Comparison of ENCODE assay signal across 9 cellular contexts in genomic region chr2:112692914-112693313, GRCh38. TPM values are rescaled to one million over a fixed set of nuclear protein-coding genes. Genes with fewer than 3 reads are reported as not detected.
DNase-seq lines count a peak whose midpoint lies in the region; ATAC-seq and TF ChIP-seq lines count a peak whose summit lies in the region.
"Had no signal": no experiment of that assay in that cellular context is flagged by ENCODE, and none has a peak within 500 bp of the region (broad histone marks: within the 10 kb centered on the region; RNA-seq: fewer than 3 reads in every experiment).

No MANE protein-coding gene starts in this region.

- DNase-seq in Daoy (ENCODE audit: low read depth): peak; percentile 38
- DNase-seq in PC-3: no peak
- peak; percentile 76 for DNase-seq in mammary epithelial cell
- no peak for DNase-seq in spleen
- DNase-seq in NCI-H524 treated with DMSO at 0.1 percent for 48 hours (lab: John Stamatoyannopoulos, UW): no peak
- no peak for DNase-seq in effector CD4-positive, alpha-beta T cell
- DNase-seq in EL: no peak
- DNase-seq: hippocampal formation had no signal

- dilution Hi-C loops in mammary epithelial cell (cut with HindIII; ENCODE audit: low sequenced_read_pairs): loop anchor here (5.0 kb wide), 1 partner anchor 46 kb away; the partner anchor contains the start of gene SLC20A1

- 0% methylated on average over 1 of the region's 1 CpG for WGBS in mammary epithelial cell (ENCODE audit: low coverage, missing lambda C conversion rate)
- 81 to 100% (median 94%) methylated on average over 1 of the region's 1 CpG for WGBS in spleen, 5 donors

- H3K4me1 ChIP-seq in PC-3 (ENCODE audit: insufficient read depth, low read length) (peaks cover 45% of the 10 kb centered on the region), mammary epithelial cell (ENCODE audit: insufficient read depth, low read length) (peaks cover 34% of the 10 kb centered on the region), spleen (peaks cover 8 to 45% (median 28%) of the 10 kb centered on the region in 6 donors)

- no peaks in the 10 kb centered on the region for H3F3A ChIP-seq in PC-3 (ENCODE audit: low read length, unreplicated experiment)

- H3K9me2 ChIP-seq in PC-3 (replicated peaks; ENCODE audit: low read length): no peaks in the 10 kb centered on the region

- no peaks in the 10 kb centered on the region for H3K79me2 ChIP-seq in PC-3 (ENCODE audit: low read length)
- no peaks in the 10 kb centered on the region for H3K79me2 ChIP-seq in mammary epithelial cell (ENCODE audit: insufficient read depth, low read length)

- H3K9me3 ChIP-seq in PC-3 (ENCODE audit: low read length) (no peaks in the 10 kb centered on the region), mammary epithelial cell (replicated peaks; ENCODE audit: insufficient read depth, low read length) (no peaks in the 10 kb centered on the region), spleen (no peaks in the 10 kb centered on the region)

- POLR2A ChIA-PET in PC-3 (lab: Charles Lee; ENCODE audit: unreplicated experiment): interaction anchor here (0.9 to 1.0 kb wide), 2 partner anchors 33 to 47 kb away, joined by 3 to 5 read pairs; partner anchors contain the start of gene SLC20A1

- H3K27ac ChIP-seq in PC-3 (ENCODE audit: low read length): peak overlapping the region; percentile 66
- H3K27ac ChIP-seq in mammary epithelial cell (ENCODE audit: insufficient read depth, low read depth, low read length): peak overlapping the region; percentile 97
- peak overlapping the region in 5 of 8 donors; percentile 56 to 80 (median 69) for H3K27ac ChIP-seq in spleen

- no peak for TF ChIP-seq CTCF in PC-3 (conservative IDR thresholded peaks at IDR 0.05; ENCODE audit: low read depth, low read length)
- no peak for TF ChIP-seq CTCF in mammary epithelial cell (conservative IDR thresholded peaks at IDR 0.05 in 1 of 2, IDR thresholded peaks at IDR 0.05 in 1 of 2; ENCODE audit: extremely low read depth in 1 of 2, insufficient read depth in 1 of 2, low read depth in 1 of 2, low read length in 2 of 2)
- TF ChIP-seq CTCF in spleen (IDR thresholded peaks at IDR 0.05 in 8 of 11, conservative IDR thresholded peaks at IDR 0.05 in 3 of 11): no peak

- H3K9ac ChIP-seq in PC-3 (ENCODE audit: low read length) (0 out of 2 replicates have a peak overlapping the region, but pooled peaks have one; percentile 24), mammary epithelial cell (ENCODE audit: insufficient read depth, low read length) (peak overlapping the region; percentile 90)

- H4K20me1 ChIP-seq in PC-3 (ENCODE audit: low read length) (no peaks in the 10 kb centered on the region), mammary epithelial cell (ENCODE audit: insufficient read depth, low read length) (no peaks in the 10 kb centered on the region)

- CTCF ChIA-PET in PC-3 (lab: Charles Lee) (interaction anchor here (0.7 to 1.0 kb wide), 2 partner anchors 34 to 67 kb away, joined by 3 to 8 read pairs; no protein-coding TSS in a partner anchor), mammary epithelial cell (lab: Charles Lee; ENCODE audit: low non-redundant PET) (interaction anchor here (0.6 kb wide), 1 partner anchor 76 kb away, joined by 3 read pairs; no protein-coding TSS in a partner anchor)

- intact Hi-C loops in PC-3 (cut with micrococcal nuclease) (loop anchor here (2.0 to 5.0 kb wide), 2 partner anchors 34 to 48 kb away; partner anchors contain the start of gene SLC20A1), mammary epithelial cell (cut with micrococcal nuclease) (loop anchor here (1.0 kb wide), 3 partner anchors 33 to 67 kb away; partner anchors contain the start of gene SLC20A1), spleen (cut with DNase I; ENCODE audit: low total_unique reads) (no loop called here)

- H3K4me3 ChIP-seq in PC-3 (ENCODE audit: low read length): no peak overlapping the region
- H3K4me3 ChIP-seq in mammary epithelial cell (replicated peaks in 1 of 3; ENCODE audit: insufficient read depth in 1 of 3, low read depth in 2 of 3, low read length in 3 of 3): no peak overlapping the region
- H3K4me3 ChIP-seq in spleen: no peak overlapping the region

- in situ Hi-C loops in mammary epithelial cell (cut with MboI; ENCODE audit: low sequenced_read_pairs in 2 of 2): no loop called here

- no peaks in the 10 kb centered on the region for H3K27me3 ChIP-seq in PC-3 (ENCODE audit: low read length)
- H3K27me3 ChIP-seq in mammary epithelial cell (ENCODE audit: insufficient read depth, low read length): no peaks in the 10 kb centered on the region
- no peaks in the 10 kb centered on the region for H3K27me3 ChIP-seq in spleen (replicated peaks in 1 of 7)

- H3K36me3 ChIP-seq in PC-3 (ENCODE audit: low read depth, low read length) (no peaks in the 10 kb centered on the region), mammary epithelial cell (ENCODE audit: insufficient read depth, low read length) (no peaks in the 10 kb centered on the region), spleen (no peaks in the 10 kb centered on the region)

- no peak for TF ChIP-seq POLR2A in spleen (IDR thresholded peaks at IDR 0.05)

- H2AFZ ChIP-seq in PC-3 (ENCODE audit: low read length) (no peak overlapping the region), mammary epithelial cell (ENCODE audit: low read depth, low read length) (peak overlapping the region; percentile 48)

- H3K4me2 ChIP-seq in PC-3 (ENCODE audit: low read length) (peak overlapping the region; percentile 56), mammary epithelial cell (ENCODE audit: insufficient read depth, low read depth, low read length) (peak overlapping the region; percentile 72)

- no peak for ATAC-seq in PC-3
- ATAC-seq in HG02623 (IDR thresholded peaks at IDR 0.05; ENCODE audit: unreplicated experiment): no peak

- BruUV-seq in PC-3 (replicated peaks; lab: Mats Ljungman, UMichigan): no TSS peak
- no TSS peak for BruUV-seq in mammary epithelial cell (replicated peaks; lab: Mats Ljungman, UMichigan)

RNA-seq across cellular contexts. Expression of gene NT5DC4, which starts 27.9 kb away (rescaled TPM):
- not detected in 2 replicates for total RNA-seq in Daoy (2014; rRNA removed; shearing (Covaris generic))
- total RNA-seq in PC-3 (2014; rRNA removed) (0.04 TPM in 1 of 2 replicates, not detected in the other), mammary epithelial cell (1 to 10 TPM; 1.2 to 1.4 TPM), spleen (1 to 10 TPM in 6 of 7 donors, under 1 TPM in 1; 0.28 to 3.8 (median 2.2) TPM)
- polyA plus RNA-seq in mammary epithelial cell (0.07 TPM), spleen (under 1 TPM; 0.47 to 0.83 (median 0.72) TPM)
- polyA minus RNA-seq in mammary epithelial cell: not detected

RNA-seq across cellular contexts. Expression of gene SLC20A1, which starts 47.2 kb away (rescaled TPM):
- 58.4 and 71.2 TPM in 2 replicates for total RNA-seq in Daoy (2014; rRNA removed; shearing (Covaris generic))
- total RNA-seq in PC-3 (2014; rRNA removed): 209 and 257 TPM in 2 replicates
- total RNA-seq in mammary epithelial cell: 100 to 1,000 TPM; 227 to 533 TPM
- 441 TPM for polyA plus RNA-seq in mammary epithelial cell
- 761 TPM for polyA minus RNA-seq in mammary epithelial cell
- 10 to 100 TPM; 49.0 to 83.6 (median 69.9) TPM for total RNA-seq in spleen
- polyA plus RNA-seq in spleen: 10 to 100 TPM; 15.4 to 24.5 (median 17.8) TPM

Comparison
In these comparisons a context has a peak if more than half of its experiments do, and no peak if none do; other contexts are left out.
1. DNase-seq: peak in Daoy (single experiment) and mammary epithelial cell (single experiment); none in PC-3 (single experiment), spleen (single experiment), NCI-H524 treated with DMSO at 0.1 percent for 48 hours (single experiment), effector CD4-positive, alpha-beta T cell (single experiment) and EL (single experiment).
2. Peak in every context shown above with its lines, with median percentiles within 50 percentile points of each other: H3K27ac ChIP-seq.